ENCODE assay signal across 18 cellular contexts in the genomic region with DNA sequence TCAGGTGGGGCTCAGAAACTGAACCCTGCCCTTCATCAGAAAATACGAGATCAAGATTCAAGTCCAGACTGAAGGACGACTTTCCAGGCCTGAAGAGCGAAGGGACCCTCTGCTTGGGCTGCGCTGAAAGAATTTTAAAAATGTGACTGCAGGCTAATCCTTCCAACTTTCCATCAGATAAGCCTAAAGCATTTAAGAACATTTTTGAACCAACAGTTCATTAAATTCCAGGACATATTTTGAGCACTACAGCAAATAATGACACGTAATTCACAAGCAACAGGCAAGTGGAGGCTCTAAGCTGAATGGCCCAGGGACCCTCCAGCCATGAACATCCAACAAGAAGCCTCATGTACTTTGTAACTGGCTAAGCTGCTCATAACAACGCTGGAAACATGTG. TPM values are rescaled to one million over a fixed set of nuclear protein-coding genes. Genes with fewer than 3 reads are reported as not detected.
DNase-seq lines count a peak whose midpoint lies in the region; ATAC-seq and TF ChIP-seq lines count a peak whose summit lies in the region.
"Had no signal": no experiment of that assay in that cellular context is flagged by ENCODE, and none has a peak within 500 bp of the region (broad histone marks: within the 10 kb centered on the region; RNA-seq: fewer than 3 reads in every experiment).

No MANE protein-coding gene starts in this region.

- no TSS peak for BruUV-seq in IMR-90 (replicated peaks; lab: Mats Ljungman, UMichigan)

- H3K79me2 ChIP-seq in trophoblast cell (ENCODE audit: control insufficient read depth, insufficient read depth, low read length, poor library complexity), result peaks cover 2% of the 10 kb centered on the region

- no peak overlapping the region for H3K4me3 Mint-ChIP-seq in chondrocyte (ENCODE audit: unreplicated experiment)
- H3K4me3 Mint-ChIP-seq: CD8-positive, alpha-beta memory T cell had no signal

- H4K12ac ChIP-seq in trophoblast cell (ENCODE audit: low read depth, low read length), result no peak overlapping the region

- H3K23ac ChIP-seq in IMR-90 (ENCODE audit: low read depth, low read length), result no peak overlapping the region
- no peak overlapping the region for H3K23ac ChIP-seq in trophoblast cell (ENCODE audit: low read length)

- H3K4me3 ChIP-seq in IMR-90 (ENCODE audit: insufficient read depth, low read depth, low read length) (no peak overlapping the region), trophoblast cell (ENCODE audit: low read depth, low read length) (no peak overlapping the region), testis (no peak overlapping the region)

- peak overlapping the region; percentile 87 for H3K27ac Mint-ChIP-seq in chondrocyte (ENCODE audit: unreplicated experiment)
- H3K27ac Mint-ChIP-seq: CD8-positive, alpha-beta memory T cell had no signal

- H3K4me1 ChIP-seq in IMR-90 (ENCODE audit: control insufficient read depth, insufficient read depth, low read length) (no peaks in the 10 kb centered on the region), trophoblast cell (ENCODE audit: control insufficient read depth in 1 of 2, insufficient read depth in 2 of 2, low read length in 2 of 2) (peaks cover 31 to 33% of the 10 kb centered on the region in 2 experiments), testis (no peaks in the 10 kb centered on the region)

- H4K91ac ChIP-seq in IMR-90 (ENCODE audit: insufficient read depth, low read depth, low read length) (peak overlapping the region; percentile 69), trophoblast cell (ENCODE audit: low read depth, low read length) (peak overlapping the region; percentile 90)

- H2BK12ac ChIP-seq in trophoblast cell (ENCODE audit: low read length), result peak overlapping the region; percentile 72

- H2AK5ac ChIP-seq in IMR-90 (ENCODE audit: low read depth, low read length) (peak overlapping the region; percentile 15; the same call in 1 of the 2 replicates), trophoblast cell (ENCODE audit: low read length) (peak overlapping the region; percentile 67)

- H2BK20ac ChIP-seq in IMR-90 (ENCODE audit: low read depth, low read length), result peak overlapping the region; percentile 42; the same call in 1 of the 2 replicates

- TF ChIP-seq POLR2A in IMR-90 (IDR thresholded peaks at IDR 0.05; ENCODE audit: low read depth, low read length) (no peak), testis (IDR thresholded peaks at IDR 0.05) (no peak)

- peak; percentile 59 for ATAC-seq in IMR-90 (ENCODE audit: low read depth)

- H3K14ac ChIP-seq in IMR-90 (replicated peaks; ENCODE audit: low read depth, low read length) (no peak overlapping the region; the same call in 1 of the 2 replicates), trophoblast cell (ENCODE audit: low read length) (peak overlapping the region; percentile 50)

- no peak overlapping the region for H2AK9ac ChIP-seq in IMR-90 (replicated peaks; ENCODE audit: low read depth, low read length, poor library complexity)

- H3K9me3 ChIP-seq in IMR-90 (ENCODE audit: control insufficient read depth, insufficient read depth, low read length), result no peaks in the 10 kb centered on the region
- H3K9me3 ChIP-seq in trophoblast cell (ENCODE audit: insufficient read depth, low read depth, low read length), result no peaks in the 10 kb centered on the region
- no peaks in the 10 kb centered on the region for H3K9me3 ChIP-seq in testis
- H3K9me3 ChIP-seq: SK-N-SH had no signal

- H3K27me3 ChIP-seq in IMR-90 (ENCODE audit: control insufficient read depth, insufficient read depth, low read length), result no peaks in the 10 kb centered on the region; the same call in 1 of the 2 replicates
- H3K27me3 ChIP-seq in trophoblast cell (ENCODE audit: insufficient read depth, low read length), result no peaks in the 10 kb centered on the region
- no peaks in the 10 kb centered on the region for H3K27me3 ChIP-seq in testis

- no peak overlapping the region for H3K9ac ChIP-seq in IMR-90 (ENCODE audit: low read depth, low read length)
- H3K9ac ChIP-seq in trophoblast cell (ENCODE audit: low read length), result no peak overlapping the region
- H3K9ac ChIP-seq: SK-N-SH had no signal

- no CpG with 5 or more reads among the region's 6 CpGs for WGBS in IMR-90 (ENCODE audit: extremely low coverage in 2 of 2, insufficient read length in 1 of 2), 2 experiments
- no CpG with 5 or more reads among the region's 6 CpGs for WGBS in trophoblast cell (ENCODE audit: extremely low coverage, insufficient coverage, insufficient read length)
- 88 to 90% methylated on average over 6 of the region's 6 CpGs for WGBS in testis, 2 donors

- no peaks in the 10 kb centered on the region; the same call in 1 of the 2 replicates for H4K20me1 ChIP-seq in IMR-90 (ENCODE audit: insufficient read depth, low read length)

- DNase-seq in IMR-90 (no peak), chondrocyte (ENCODE audit: low spot score) (no peak), trophoblast cell (peak; percentile 19 to 81), cardiac septum (ENCODE audit: low spot score) (no peak), testis (no peak), hypothalamus (lab: John Stamatoyannopoulos, UW) (no peak), GM19238 (ENCODE audit: insufficient read length, low spot score) (no peak)
- DNase-seq: ACHN, C1 segment of cervical spinal cord, MM.1S, NCI-H1092, NCI-H1436 treated with DMSO at 0.1 percent for 48 hours, NCI-H2081, NCI-H774, SHP77 treated with DMSO at 0.1 percent for 48 hours, SK-N-SH had no signal

- H3K18ac ChIP-seq in IMR-90 (ENCODE audit: low read depth, low read length), result no peak overlapping the region
- peak overlapping the region; percentile 4 for H3K18ac ChIP-seq in trophoblast cell (ENCODE audit: low read length)

- no peak overlapping the region for H4K5ac ChIP-seq in IMR-90 (ENCODE audit: low read depth, low read length)

- H3K36me3 ChIP-seq in IMR-90 (ENCODE audit: control insufficient read depth, insufficient read depth, low read length) (no peaks in the 10 kb centered on the region), trophoblast cell (ENCODE audit: control insufficient read depth in 1 of 2, insufficient read depth in 2 of 2, low read length in 2 of 2) (no peaks in the 10 kb centered on the region), testis (ENCODE audit: low read depth, missing control alignments) (no peaks in the 10 kb centered on the region)

- H2AFZ ChIP-seq in IMR-90 (replicated peaks; ENCODE audit: low read length, poor library complexity) (no peak overlapping the region), trophoblast cell (ENCODE audit: insufficient read depth, low read length, poor library complexity) (no peak overlapping the region)

- H3K36me3 Mint-ChIP-seq in chondrocyte (ENCODE audit: low read depth), result no peaks in the 10 kb centered on the region
- H3K36me3 Mint-ChIP-seq: CD8-positive, alpha-beta memory T cell had no signal

- dilution Hi-C loops in IMR-90 (cut with HindIII; ENCODE audit: low sequenced_read_pairs, unreplicated experiment), result no loop called here

- CTCF ChIA-PET in IMR-90 (lab: Yijun Ruan, JAX), result interaction anchor here (0.6 kb wide), 1 partner anchor 149 kb away, joined by 3 read pairs; no protein-coding TSS in a partner anchor

- no peak overlapping the region for H3K27ac ChIP-seq in IMR-90 (ENCODE audit: insufficient read depth, low read length)
- H3K27ac ChIP-seq in trophoblast cell (ENCODE audit: low read depth, low read length), result peak overlapping the region; percentile 66
- no peak overlapping the region for H3K27ac ChIP-seq in testis

- peak overlapping the region; percentile 27; the same call in 1 of the 2 replicates for H3K4ac ChIP-seq in IMR-90 (ENCODE audit: low read depth, low read length)
- H3K4ac ChIP-seq in trophoblast cell (ENCODE audit: low read depth, low read length), result no peak overlapping the region

- no peak overlapping the region for H3K56ac ChIP-seq in IMR-90 (ENCODE audit: extremely low read depth, insufficient read depth, low read length)

- H3K9me3 Mint-ChIP-seq in chondrocyte (ENCODE audit: low read depth), result no peaks in the 10 kb centered on the region
- H3K9me3 Mint-ChIP-seq: CD8-positive, alpha-beta memory T cell had no signal

- TF ChIP-seq RAD21 in IMR-90 (IDR thresholded peaks at IDR 0.05; ENCODE audit: low read length), result no peak

- TF ChIP-seq CTCF in IMR-90 (conservative IDR thresholded peaks at IDR 0.05; ENCODE audit: low read depth, low read length), result no peak
- no peak for TF ChIP-seq CTCF in chondrocyte (IDR thresholded peaks at IDR 0.05)
- TF ChIP-seq CTCF in testis (IDR thresholded peaks at IDR 0.05), result no peak

- H4K8ac ChIP-seq in IMR-90 (ENCODE audit: low read depth in 2 of 2, low read length in 2 of 2) (no peak overlapping the region), trophoblast cell (ENCODE audit: low read depth, low read length) (peak overlapping the region; percentile 33)

- H3K4me1 Mint-ChIP-seq in chondrocyte (ENCODE audit: low read depth), result peaks cover 28% of the 10 kb centered on the region
- H3K4me1 Mint-ChIP-seq: CD8-positive, alpha-beta memory T cell had no signal

- intact Hi-C loops in IMR-90 (cut with micrococcal nuclease) (no loop called here), cardiac septum (cut with DNase I) (no loop called here), testis (cut with DNase I; ENCODE audit: low total_unique reads) (no loop called here)

- H2BK15ac ChIP-seq in IMR-90 (ENCODE audit: low read depth, low read length), result no peak overlapping the region

- POLR2A ChIA-PET in IMR-90 (lab: Charles Lee; ENCODE audit: unreplicated experiment), result no interaction called here

- peaks cover 9% of the 10 kb centered on the region for H3K27me3 Mint-ChIP-seq in chondrocyte (ENCODE audit: low read depth)
- H3K27me3 Mint-ChIP-seq: CD8-positive, alpha-beta memory T cell had no signal

- H2BK120ac ChIP-seq in IMR-90 (ENCODE audit: low read depth, low read length) (peak overlapping the region; percentile 17; the same call in 1 of the 2 replicates), trophoblast cell (ENCODE audit: insufficient read depth, low read length, poor library complexity) (peak overlapping the region; percentile 84)

- H3K79me1 ChIP-seq in IMR-90 (ENCODE audit: low read depth in 1 of 2, low read length in 2 of 2) (no peaks in the 10 kb centered on the region), trophoblast cell (ENCODE audit: low read length) (peaks cover 31% of the 10 kb centered on the region)

- H2BK5ac ChIP-seq in IMR-90 (ENCODE audit: low read depth, low read length, poor library complexity, severe bottlenecking) (no peak overlapping the region), trophoblast cell (ENCODE audit: low read depth, low read length, poor library complexity) (peak overlapping the region; percentile 85)

- no peaks in the 10 kb centered on the region for H3K9me1 ChIP-seq in IMR-90 (ENCODE audit: insufficient read depth, low read length)

- H3K4me2 ChIP-seq in IMR-90 (ENCODE audit: low read depth, low read length) (no peak overlapping the region), trophoblast cell (ENCODE audit: low read length) (peak overlapping the region; percentile 37)
- H3K4me2 ChIP-seq: SK-N-SH had no signal

- in situ Hi-C loops in IMR-90 (cut with MboI; ENCODE audit: low sequenced_read_pairs), result loop anchor here (25.0 kb wide), 1 partner anchor 186 kb away; no protein-coding TSS in a partner anchor

RNA-seq across cellular contexts. Expression of a gene that starts 28.6 kb away (rescaled TPM):
- total RNA-seq in IMR-90 (2012; rRNA removed), result 148 and 153 TPM in 2 replicates
- 268 and 332 TPM in 2 replicates for polyA plus RNA-seq in IMR-90 (2012; rRNA removed)
- 300 and 432 TPM in 2 replicates for polyA plus RNA-seq in IMR-90 (2012; cell fraction: cytosol; rRNA removed)
- polyA plus RNA-seq in IMR-90 (2012; cell fraction: nucleus; rRNA removed; ENCODE audit: low replicate concordance), result 369 and 399 TPM in 2 replicates
- total RNA-seq in chondrocyte, result 499 to 576 TPM (median 571 TPM) in 3 replicates
- polyA plus RNA-seq in trophoblast cell (2013), result 194 and 203 TPM in 2 replicates
- total RNA-seq in cardiac septum, result 27.5 TPM
- 10 to 100 TPM; 33.8 to 41.8 TPM for total RNA-seq in testis
- 26.7 TPM for polyA plus RNA-seq in testis (ENCODE audit: insufficient read depth, low read depth, low replicate concordance)
- total RNA-seq: OCI-LY7 had no signal

Comparison
In these comparisons a context has a peak if more than half of its experiments do, and no peak if none do; other contexts are left out.
1. DNase-seq: peak in trophoblast cell (2 of 2); none in IMR-90 (single experiment), chondrocyte (single experiment), cardiac septum (single experiment), testis (single experiment), hypothalamus (0 of 51) and GM19238 (single experiment).